ENCODE assay signal across 28 cellular contexts in genomic region chr3:94564247-94564646, GRCh38.
"Had no signal": no experiment of that assay in that cellular context is flagged by ENCODE, and none has a peak within 500 bp of the region (broad histone marks: within the 10 kb centered on the region; RNA-seq: fewer than 3 reads in every experiment).

No MANE protein-coding gene starts in this region.

- H3K4me1 ChIP-seq: esophagus squamous epithelium, gastrocnemius medialis, heart right ventricle, left lung, lower lobe of right lung had no signal

- H3K27me3 ChIP-seq: esophagus squamous epithelium, gastrocnemius medialis, heart right ventricle, left lung had no signal

- H3K27me3 Mint-ChIP-seq: effector memory CD8-positive, alpha-beta T cell; naive B cell; naive thymus-derived CD8-positive, alpha-beta T cell had no signal

- H3K9me3 ChIP-seq: esophagus squamous epithelium, gastrocnemius medialis, heart right ventricle, left lung, lower lobe of right lung, mucosa of descending colon had no signal

- H3K4me3 ChIP-seq: coronary artery, esophagus squamous epithelium, gastrocnemius medialis, heart right ventricle, left lung, lower lobe of right lung, mucosa of descending colon had no signal

- H3K4me1 Mint-ChIP-seq: endodermal cell; naive B cell; naive thymus-derived CD8-positive, alpha-beta T cell had no signal

- H3K4me3 Mint-ChIP-seq: effector memory CD8-positive, alpha-beta T cell; endodermal cell; mesothelial cell of epicardium; naive B cell; naive thymus-derived CD8-positive, alpha-beta T cell had no signal

- H3K27ac Mint-ChIP-seq: effector memory CD8-positive, alpha-beta T cell; endodermal cell; mesothelial cell of epicardium; naive B cell; naive thymus-derived CD8-positive, alpha-beta T cell had no signal

- FAIRE-seq: colon, endometrium, islet of Langerhans, keratinocyte had no signal

- H3K36me3 Mint-ChIP-seq: mesothelial cell of epicardium; naive B cell; naive thymus-derived CD8-positive, alpha-beta T cell had no signal

- H3K36me3 ChIP-seq: esophagus squamous epithelium, gastrocnemius medialis, heart right ventricle, left lung, lower lobe of right lung had no signal

- H3K27ac ChIP-seq: coronary artery, epithelial cell of prostate, esophagus squamous epithelium, gastrocnemius medialis, heart right ventricle, left lung, lower lobe of right lung had no signal

- ATAC-seq: effector memory CD8-positive, alpha-beta T cell; esophagus mucosa; gastrocnemius medialis; heart right ventricle; left cardiac atrium; left lung; left ventricle myocardium superior; lower lobe of right lung; mucosa of descending colon; naive thymus-derived CD8-positive, alpha-beta T cell had no signal

- DNase-seq: effector CD8-positive, alpha-beta T cell; effector memory CD8-positive, alpha-beta T cell; endodermal cell; erythroblast; esophagus squamous epithelium; foreskin fibroblast; foreskin melanocyte; gastrocnemius medialis; glutamatergic neuron; head of caudate nucleus; heart right ventricle; hippocampal formation; left cardiac atrium; left lung; left ventricle myocardium superior; lower lobe of right lung; mesenchymal stem cell; mucosa of descending colon; naive B cell; naive thymus-derived CD8-positive, alpha-beta T cell had no signal
